ENCODE assay signal across 14 cellular contexts in the genomic region with DNA sequence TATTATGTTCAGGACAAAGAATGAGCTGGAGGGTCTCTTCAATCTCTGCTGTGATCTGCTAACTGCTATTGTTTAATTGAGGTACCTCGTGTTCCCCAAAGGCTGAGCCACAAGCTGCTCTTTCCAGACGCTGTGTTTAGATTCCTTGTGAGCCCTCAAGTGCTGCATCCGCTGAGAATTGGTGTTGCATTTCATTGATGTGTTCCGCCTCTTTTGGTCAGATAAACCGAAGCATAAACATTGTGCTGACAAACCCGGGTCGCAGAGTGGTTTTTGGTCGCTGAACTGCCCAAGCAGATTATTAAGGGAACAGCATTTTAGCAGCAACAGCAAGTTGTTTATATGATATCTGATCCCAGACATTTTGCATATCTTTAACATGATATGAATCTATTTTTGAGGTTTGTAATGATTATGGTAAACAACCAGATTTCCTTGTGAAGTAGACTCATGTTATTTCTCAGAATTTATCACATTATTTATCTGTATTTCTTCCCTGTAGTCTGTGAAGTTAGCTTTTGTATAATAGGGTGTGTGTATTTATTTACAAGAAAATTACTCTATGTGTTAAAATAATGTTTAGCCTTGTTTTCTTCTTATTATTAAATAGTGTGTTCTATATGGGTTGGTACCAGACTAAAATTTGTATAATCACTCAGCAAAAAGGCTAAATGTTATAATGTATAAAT.
DNase-seq lines count a peak whose midpoint lies in the region; ATAC-seq, FAIRE-seq and TF ChIP-seq lines count a peak whose summit lies in the region.
"Had no signal": no experiment of that assay in that cellular context is flagged by ENCODE, and none has a peak within 500 bp of the region (broad histone marks: within the 10 kb centered on the region; RNA-seq: fewer than 3 reads in every experiment).

No MANE protein-coding gene starts in this region.

- no peaks in the 10 kb centered on the region for H3K27me3 ChIP-seq in osteoblast (ENCODE audit: insufficient read depth, low read length)

- H3K27ac ChIP-seq in osteoblast (ENCODE audit: low read depth, low read length), result no peak overlapping the region
- H3K27ac ChIP-seq: left ventricle myocardium inferior, SK-N-MC had no signal

- DNase-seq in H4 (ENCODE audit: low spot score), result peak; percentile 88
- peak; percentile 27 to 75 for DNase-seq in NCI-H526 (lab: John Stamatoyannopoulos, UW)
- DNase-seq in osteoblast (ENCODE audit: insufficient read length, low spot score, missing footprints), result no peak
- DNase-seq in HuH-7 (ENCODE audit: low spot score), result no peak
- no peak for DNase-seq in NCI-H1092 treated with DMSO at 0.1 percent for 48 hours (lab: John Stamatoyannopoulos, UW)
- DNase-seq: left ventricle myocardium inferior; NCI-H774; nucleus accumbens; stimulated activated naive CD8-positive, alpha-beta T cell treated with anti-CD3 and anti-CD28 coated beads, Interleukin-15, Interleukin-2, amounts not matched to agents 100 U/mL and 50 U/mL, for 24 hours had no signal

- peak overlapping the region; percentile 78 for H2AFZ ChIP-seq in osteoblast (ENCODE audit: low read length)

- H3K4me2 ChIP-seq in osteoblast (ENCODE audit: insufficient read depth, low read length), result peak overlapping the region; percentile 56

- H3K36me3 ChIP-seq in osteoblast (ENCODE audit: insufficient read depth, low read length), result no peaks in the 10 kb centered on the region
- H3K36me3 ChIP-seq: left ventricle myocardium inferior had no signal

- no peaks in the 10 kb centered on the region for H3K79me2 ChIP-seq in osteoblast (ENCODE audit: insufficient read depth, low read length)

- no peak for ATAC-seq in HG02588 (IDR thresholded peaks at IDR 0.05; ENCODE audit: unreplicated experiment)
- ATAC-seq: activated CD4-positive, CD25-positive, alpha-beta regulatory T cell treated with anti-CD3 and anti-CD28 coated beads, Interleukin-2, amount 50 U/mL, for 24 hours; stimulated activated naive CD8-positive, alpha-beta T cell treated with anti-CD3 and anti-CD28 coated beads, Interleukin-15, Interleukin-2, amounts not matched to agents 100 U/mL and 50 U/mL, for 24 hours had no signal

- no peaks in the 10 kb centered on the region for H4K20me1 ChIP-seq in osteoblast (ENCODE audit: insufficient read depth, low read length)

- peak overlapping the region; percentile 37 for H3K4me3 ChIP-seq in osteoblast (ENCODE audit: insufficient read depth, low read length)
- H3K4me3 ChIP-seq: left ventricle myocardium inferior, SK-N-MC had no signal

- H3K4me1 ChIP-seq in osteoblast (ENCODE audit: insufficient read depth, low read length), result peaks cover 5% of the 10 kb centered on the region
- H3K4me1 ChIP-seq: left ventricle myocardium inferior had no signal

- no peaks in the 10 kb centered on the region for H3K9me3 ChIP-seq in osteoblast (ENCODE audit: low read depth, low read length)

- FAIRE-seq in colon (lab: Jason Lieb, UNC), result peak; percentile 10
- FAIRE-seq: GM12891 had no signal

- no peak for TF ChIP-seq CTCF in osteoblast (IDR thresholded peaks at IDR 0.05; ENCODE audit: extremely low read depth, low read depth, low read length)

Comparison
In these comparisons a context has a peak if more than half of its experiments do, and no peak if none do; other contexts are left out.
1. DNase-seq: peak in H4 (single experiment) and NCI-H526 (2 of 2); none in osteoblast (single experiment), HuH-7 (single experiment) and NCI-H1092 treated with DMSO at 0.1 percent for 48 hours (single experiment).